ENCODE assay signal across 7 cellular contexts in genomic region chr11:132205006-132205405, GRCh38.
"Had no signal": no experiment of that assay in that cellular context is flagged by ENCODE, and none has a peak within 500 bp of the region (broad histone marks: within the 10 kb centered on the region; RNA-seq: fewer than 3 reads in every experiment).

No MANE protein-coding gene starts in this region.

- H3K4me3 ChIP-seq: GM23338 had no signal

- H3K27ac ChIP-seq: HL-60, KMS-11 had no signal

- H2AFZ ChIP-seq: GM23338 had no signal

- H3K4me2 ChIP-seq: GM23338, KMS-11 had no signal

- H3K9ac ChIP-seq: KMS-11 had no signal

- DNase-seq: H9, HCEC 1CT, KBM-7 had no signal

- ATAC-seq: GM23338, HepG2 had no signal
